18 cellular contexts compared by ENCODE assay signal in the genomic region with DNA sequence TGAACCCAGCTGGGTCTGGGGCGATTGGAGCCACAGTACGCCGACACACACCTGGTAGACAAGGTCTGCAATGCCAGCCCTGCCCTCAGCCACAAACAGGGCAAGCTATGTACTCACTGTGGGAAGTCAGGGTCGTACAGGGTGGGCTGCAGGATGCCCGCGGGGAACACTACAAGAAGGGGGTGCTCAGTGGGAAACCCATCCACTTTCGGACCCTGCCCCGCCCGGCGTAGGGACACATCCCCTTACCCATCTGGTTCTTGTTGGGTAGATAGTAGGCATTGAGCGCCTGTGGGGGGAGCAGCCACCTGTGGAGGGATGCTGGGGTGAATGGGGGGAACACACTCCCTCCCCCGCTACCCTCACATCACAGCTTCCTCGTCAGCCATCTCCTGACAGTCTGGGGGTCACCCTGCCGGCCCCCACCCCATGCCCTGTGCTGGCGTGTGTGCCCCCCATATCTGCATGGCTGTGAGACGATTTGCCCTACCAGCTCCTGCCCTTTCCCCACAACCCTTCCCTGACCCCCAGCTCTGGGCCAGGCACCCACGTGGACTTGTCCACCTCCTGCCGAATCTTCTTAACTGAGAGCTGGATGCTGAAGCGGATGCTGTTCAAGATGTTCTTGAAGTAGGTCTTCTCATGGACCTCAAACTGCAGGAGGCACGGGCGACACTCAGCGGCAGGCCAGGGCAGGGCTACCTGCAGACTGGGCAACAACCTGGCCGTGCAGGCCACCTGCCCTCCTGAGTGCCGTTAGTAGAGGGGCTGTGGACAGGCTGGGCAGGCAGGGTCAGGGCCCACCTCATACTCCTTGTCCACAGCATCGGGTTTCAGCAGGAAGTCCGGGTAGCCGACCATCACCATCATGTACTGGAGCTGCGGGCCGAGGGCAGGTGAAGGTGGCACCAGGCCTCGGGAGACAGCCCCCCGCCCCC. TPM values are rescaled to one million over a fixed set of nuclear protein-coding genes. Genes with fewer than 3 reads are reported as not detected.
A peak's percentile ranks its signal among the peaks of the same experiment; 100 is the strongest.
DNase-seq lines count a peak whose midpoint lies in the region; ATAC-seq and TF ChIP-seq lines count a peak whose summit lies in the region.
"Had no signal": no experiment of that assay in that cellular context is flagged by ENCODE, and none has a peak within 500 bp of the region (broad histone marks: within the 10 kb centered on the region; RNA-seq: fewer than 3 reads in every experiment).

No MANE protein-coding gene starts in this region.

- H3K4ac ChIP-seq in mesendoderm (ENCODE audit: low read depth, low read length), result no peak overlapping the region

- no peaks in the 10 kb centered on the region for H3K79me1 ChIP-seq in mesendoderm (ENCODE audit: low read length)

- H3K4me3 Mint-ChIP-seq in chondrocyte (ENCODE audit: unreplicated experiment), result no peak overlapping the region
- H3K4me3 Mint-ChIP-seq: CD4-positive, alpha-beta T cell had no signal

- no peak overlapping the region for H2AK5ac ChIP-seq in mesendoderm (ENCODE audit: low read length)

- no peak overlapping the region for H2BK15ac ChIP-seq in mesendoderm (replicated peaks; ENCODE audit: low read depth)

- H3K27me3 ChIP-seq in right atrium auricular region (peaks cover 5 to 8% of the 10 kb centered on the region in 2 donors), mesendoderm (ENCODE audit: insufficient read depth, low read length, poor library complexity) (peaks cover 25% of the 10 kb centered on the region), spleen (replicated peaks in 1 of 7) (peaks cover 0 to 86% (median 40%) of the 10 kb centered on the region in 7 donors)

- no peak overlapping the region for H3K23ac ChIP-seq in mesendoderm (ENCODE audit: low read length)

- no peak overlapping the region for H4K8ac ChIP-seq in mesendoderm (ENCODE audit: low read depth, low read length)

- no peaks in the 10 kb centered on the region for H3K9me3 ChIP-seq in right atrium auricular region
- H3K9me3 ChIP-seq in spleen, result no peaks in the 10 kb centered on the region

- no peaks in the 10 kb centered on the region for H3K36me3 Mint-ChIP-seq in chondrocyte (ENCODE audit: low read depth)

- no peak overlapping the region for H3K4me3 ChIP-seq in right atrium auricular region
- H3K4me3 ChIP-seq in mesendoderm (ENCODE audit: low read length), result no peak overlapping the region
- H3K4me3 ChIP-seq in spleen, result no peak overlapping the region

- no peak overlapping the region for H3K27ac Mint-ChIP-seq in chondrocyte (ENCODE audit: unreplicated experiment)
- H3K27ac Mint-ChIP-seq: CD4-positive, alpha-beta T cell had no signal

- H3K56ac ChIP-seq in mesendoderm (ENCODE audit: low read length), result peak overlapping the region; percentile 15

- DNase-seq in left cardiac atrium, result peak; percentile 12
- DNase-seq in right atrium auricular region (ENCODE audit: low spot score), result no peak
- DNase-seq in chondrocyte (ENCODE audit: low spot score), result peak; percentile 79
- no peak for DNase-seq in mesendoderm
- peak; percentile 71 for DNase-seq in spleen
- no peak for DNase-seq in NCI-H1694 (lab: John Stamatoyannopoulos, UW)
- DNase-seq in NCI-H446 treated with DMSO at 0.1 percent for 48 hours (lab: John Stamatoyannopoulos, UW), result no peak
- DNase-seq: Calu3; DMS53; NCI-H1930; NCI-H2171; NCI-H446; NK-92 treated with Interleukin-12 subunit alpha and Interleukin-12 subunit beta, amount 100 ng/mL, for 24 hours had no signal

- H3K9me3 Mint-ChIP-seq in chondrocyte (ENCODE audit: low read depth), result no peaks in the 10 kb centered on the region
- H3K9me3 Mint-ChIP-seq: CD4-positive, alpha-beta T cell had no signal

- H2BK5ac ChIP-seq in mesendoderm (ENCODE audit: low read length), result no peak overlapping the region

- H3K27ac ChIP-seq in right atrium auricular region (no peak overlapping the region), mesendoderm (ENCODE audit: low read depth, low read length) (no peak overlapping the region), spleen (no peak overlapping the region)

- TF ChIP-seq POLR2A in spleen (IDR thresholded peaks at IDR 0.05), result no peak

- H3K4me1 ChIP-seq in right atrium auricular region (peaks cover 0 to 18% of the 10 kb centered on the region in 2 donors), mesendoderm (ENCODE audit: control insufficient read depth, low read depth, low read length) (no peaks in the 10 kb centered on the region), spleen (peaks cover 9 to 28% (median 23%) of the 10 kb centered on the region in 6 donors)

- H3K18ac ChIP-seq in mesendoderm (ENCODE audit: low read length), result no peak overlapping the region

- H3K9ac ChIP-seq in mesendoderm (ENCODE audit: low read length), result no peak overlapping the region

- no peak overlapping the region for H2BK120ac ChIP-seq in mesendoderm (ENCODE audit: low read depth, low read length)

- peaks cover 50% of the 10 kb centered on the region for H3K27me3 Mint-ChIP-seq in chondrocyte (ENCODE audit: low read depth)

- WGBS in mesendoderm (ENCODE audit: extremely low coverage, insufficient coverage, low lambda C conversion rate), result no CpG with 5 or more reads among the region's 31 CpGs
- WGBS in spleen, 5 donors, result 83 to 91% (median 87%) methylated on average over 16 to 31 of the region's 31 CpGs

- peaks cover 7% of the 10 kb centered on the region for H3K4me1 Mint-ChIP-seq in chondrocyte (ENCODE audit: low read depth)

- H3K36me3 ChIP-seq in right atrium auricular region, result no peaks in the 10 kb centered on the region
- no peaks in the 10 kb centered on the region for H3K36me3 ChIP-seq in mesendoderm (ENCODE audit: control insufficient read depth, insufficient read depth, low read length)
- H3K36me3 ChIP-seq in spleen, result no peaks in the 10 kb centered on the region

- H4K5ac ChIP-seq in mesendoderm (ENCODE audit: low read length), result no peak overlapping the region

- TF ChIP-seq CTCF in right atrium auricular region (IDR thresholded peaks at IDR 0.05) (no peak), chondrocyte (IDR thresholded peaks at IDR 0.05) (no peak), spleen (IDR thresholded peaks at IDR 0.05 in 8 of 11, conservative IDR thresholded peaks at IDR 0.05 in 3 of 11) (no peak)

- ATAC-seq in left cardiac atrium, result no peak

- H3K4me2 ChIP-seq in mesendoderm (ENCODE audit: low read length), result no peak overlapping the region

- intact Hi-C loops in left cardiac atrium (cut with DNase I), result no loop called here
- intact Hi-C loops in spleen (cut with DNase I; ENCODE audit: low total_unique reads), result no loop called here

- H3K79me2 ChIP-seq in mesendoderm (ENCODE audit: control insufficient read depth, insufficient read depth, low read length), result no peaks in the 10 kb centered on the region

RNA-seq across cellular contexts. Expression of gene ECEL1, which starts 5.1 kb away (rescaled TPM):
- total RNA-seq in left cardiac atrium (under 1 TPM; 0.26 to 0.47 TPM), right atrium auricular region (not detected), chondrocyte (0.12 to 0.53 TPM in 2 of 3 replicates, not detected in the other), spleen (10 to 100 TPM in 2 of 7 donors, under 1 TPM in 3, not detected in 2; 0.17 to 23.1 (median 0.34) TPM)
- polyA plus RNA-seq in mesendoderm (2013, experiment 1 of 2), result 0.86 TPM
- 0.70 TPM for polyA plus RNA-seq in mesendoderm (2013, experiment 2 of 2)
- 1 to 10 TPM in 1 of 3 donors, under 1 TPM in 2; 0.10 to 1.6 (median 0.30) TPM for polyA plus RNA-seq in spleen
- total RNA-seq: Calu3; CD4-positive, alpha-beta T cell; H4; HT1080; LHCN-M2; OCI-LY7 had no signal

RNA-seq across cellular contexts. Expression of gene ALPI, which starts 26.6 kb away (rescaled TPM):
- total RNA-seq in left cardiac atrium, result not detected
- not detected for total RNA-seq in right atrium auricular region
- total RNA-seq in chondrocyte, result not detected in 3 replicates
- polyA plus RNA-seq in mesendoderm (2013, experiment 1 of 2), result not detected
- polyA plus RNA-seq in mesendoderm (2013, experiment 2 of 2), result not detected
- total RNA-seq in spleen, result not detected
- not detected for polyA plus RNA-seq in spleen
- total RNA-seq: Calu3; CD4-positive, alpha-beta T cell; H4; HT1080; LHCN-M2; OCI-LY7 had no signal

RNA-seq across cellular contexts. Expression of gene PRSS56, which starts 37.6 kb away (rescaled TPM):
- total RNA-seq in left cardiac atrium (under 1 TPM in 1 of 2 donors, not detected in 1; 0.16 TPM), right atrium auricular region (under 1 TPM in 1 of 2 donors, not detected in 1; 0.20 TPM), chondrocyte (not detected in 3 replicates), spleen (under 1 TPM in 1 of 7 donors, not detected in 6; 0.13 TPM)
- polyA plus RNA-seq in mesendoderm (2013, experiment 1 of 2), result not detected
- polyA plus RNA-seq in mesendoderm (2013, experiment 2 of 2), result 0.01 TPM
- polyA plus RNA-seq in spleen, result under 1 TPM in 1 of 3 donors, not detected in 2; 0.04 TPM
- total RNA-seq: Calu3; CD4-positive, alpha-beta T cell; H4; HT1080; OCI-LY7 had no signal

RNA-seq across cellular contexts. Expression of gene CHRND, which starts 43.4 kb away (rescaled TPM):
- under 1 TPM in 1 of 2 donors, not detected in 1; 0.35 TPM for total RNA-seq in left cardiac atrium
- under 1 TPM in 1 of 2 donors, not detected in 1; 0.19 TPM for total RNA-seq in right atrium auricular region
- total RNA-seq in chondrocyte, result not detected in 3 replicates
- not detected for polyA plus RNA-seq in mesendoderm (2013, experiment 1 of 2)
- polyA plus RNA-seq in mesendoderm (2013, experiment 2 of 2), result 0.04 TPM
- under 1 TPM in 1 of 7 donors, not detected in 6; 0.32 TPM for total RNA-seq in spleen
- polyA plus RNA-seq in spleen, result not detected
- total RNA-seq: Calu3; CD4-positive, alpha-beta T cell; H4; HT1080; OCI-LY7 had no signal

RNA-seq across cellular contexts. Expression of gene CHRNG, which starts 56.9 kb away (rescaled TPM):
- total RNA-seq in left cardiac atrium (not detected), right atrium auricular region (not detected), chondrocyte (not detected in 3 replicates), spleen (not detected)
- not detected for polyA plus RNA-seq in mesendoderm (2013, experiment 1 of 2)
- polyA plus RNA-seq in mesendoderm (2013, experiment 2 of 2), result not detected
- under 1 TPM in 1 of 3 donors, not detected in 2; 0.06 TPM for polyA plus RNA-seq in spleen
- total RNA-seq: Calu3; CD4-positive, alpha-beta T cell; H4; HT1080; OCI-LY7 had no signal

Comparison
In these comparisons a context has a peak if more than half of its experiments do, and no peak if none do; other contexts are left out.
1. DNase-seq: peak in left cardiac atrium (single experiment), chondrocyte (single experiment) and spleen (single experiment); none in right atrium auricular region (single experiment), mesendoderm (single experiment), NCI-H1694 (single experiment) and NCI-H446 treated with DMSO at 0.1 percent for 48 hours (single experiment).